Comparison of ENCODE assay signal across 1 cellular context in the genomic region with DNA sequence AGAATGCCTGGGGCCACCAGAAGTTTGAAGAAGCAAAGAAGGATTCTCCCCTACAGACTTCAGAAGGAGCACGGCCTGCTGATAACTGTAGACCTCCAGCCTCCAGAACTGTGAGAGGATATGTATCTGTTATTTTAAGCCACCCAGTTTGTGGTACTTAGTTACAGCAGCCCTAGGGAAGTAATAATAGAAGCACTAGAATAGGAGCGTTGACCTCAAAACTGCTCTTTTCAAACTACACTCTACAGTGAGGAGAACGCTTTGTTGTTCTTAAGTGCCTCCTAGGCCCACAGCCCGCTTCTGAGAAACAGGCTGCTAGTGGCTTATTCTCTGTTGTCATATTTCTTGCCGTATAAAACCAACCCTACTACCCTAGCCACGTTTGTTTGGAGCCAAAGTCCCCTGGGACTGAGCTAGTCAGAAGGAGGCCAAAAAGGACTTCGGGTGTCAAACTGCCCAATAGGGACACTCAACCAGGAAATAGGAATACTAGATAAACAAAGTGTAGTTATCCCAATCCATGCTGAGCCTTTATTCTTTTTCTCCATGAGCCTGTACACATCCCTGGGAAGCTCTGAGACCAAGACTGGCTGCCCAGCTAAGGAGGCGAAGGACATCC.
TF ChIP-seq lines count a peak whose summit lies in the region.

No MANE protein-coding gene starts in this region.

TF ChIP-seq in WTC11, 78 proteins besides CTCF, POLR2A, EP300 and RAD21 (continued from another document):
- no peak for TF ChIP-seq ATF6 (CRISPR knock-in tag; IDR thresholded peaks at IDR 0.05)
- TF ChIP-seq GABPB1 (CRISPR knock-in tag; IDR thresholded peaks at IDR 0.05): no peak
- TF ChIP-seq ZNF532 (CRISPR knock-in tag; IDR thresholded peaks at IDR 0.05; ENCODE audit: borderline replicate concordance): no peak
- no peak for TF ChIP-seq ZNF671 (CRISPR knock-in tag; IDR thresholded peaks at IDR 0.05)
